In genomic region chr5:16727937-16728336, GRCh38 we compare ENCODE assay signal across 10 cellular contexts.
A peak's percentile ranks its signal among the peaks of the same experiment; 100 is the strongest.
DNase-seq lines count a peak whose midpoint lies in the region; ATAC-seq, FAIRE-seq and TF ChIP-seq lines count a peak whose summit lies in the region.
"Had no signal": no experiment of that assay in that cellular context is flagged by ENCODE, and none has a peak within 500 bp of the region (broad histone marks: within the 10 kb centered on the region; RNA-seq: fewer than 3 reads in every experiment).

No MANE protein-coding gene starts in this region.

- no peak overlapping the region for H3K18ac ChIP-seq in mesenchymal stem cell (ENCODE audit: low read depth in 1 of 2, low read length in 2 of 2)

- peaks cover 8% of the 10 kb centered on the region for H3K4me1 Mint-ChIP-seq in activated CD4-positive, alpha-beta T cell treated with anti-CD3 and anti-CD28 coated beads, Interleukin-2, amount 10 ng/mL, durations not matched to agents 24 days and 14 days

- TF ChIP-seq EP300 in GM12878 (IDR thresholded peaks at IDR 0.05; ENCODE audit: borderline replicate concordance in 1 of 2, control insufficient read depth in 1 of 2, low read depth in 2 of 2, low read length in 2 of 2): no peak

- RAD21 ChIA-PET in GM12878 (lab: Charles Lee; ENCODE audit: unreplicated experiment): no interaction called here

- no peak overlapping the region for H3K9ac ChIP-seq in BLaER1
- H3K9ac ChIP-seq in GM12878 (ENCODE audit: control insufficient read depth, insufficient read depth, low read length): no peak overlapping the region
- no peak overlapping the region for H3K9ac ChIP-seq in mesenchymal stem cell (ENCODE audit: low read length)

- POLR2A ChIA-PET in GM12878 (lab: Charles Lee): interaction anchor here (0.5 kb wide), 1 partner anchor 78 kb away, joined by 3 read pairs; no protein-coding TSS in a partner anchor

- H3K4me2 ChIP-seq in BLaER1 (peak overlapping the region; percentile 75), GM12878 (ENCODE audit: control insufficient read depth, insufficient read depth) (no peak overlapping the region), mesenchymal stem cell (ENCODE audit: low read length, poor library complexity, severe bottlenecking) (no peak overlapping the region)

- H2AFZ ChIP-seq in GM12878 (ENCODE audit: control insufficient read depth, low read depth, low read length): no peak overlapping the region
- no peak overlapping the region for H2AFZ ChIP-seq in mesenchymal stem cell (ENCODE audit: low read depth, low read length)

- no peak for TF ChIP-seq CTCF in GM12878 (IDR thresholded peaks at IDR 0.05 in 2 of 3, conservative IDR thresholded peaks at IDR 0.05 in 1 of 3; ENCODE audit: control insufficient read depth in 2 of 3, extremely low read depth in 1 of 3, insufficient read depth in 1 of 3, low read depth in 3 of 3, low read length in 3 of 3)

- no peaks in the 10 kb centered on the region for H3K79me2 ChIP-seq in GM12878 (ENCODE audit: control insufficient read depth, insufficient read depth, low read length)

- no peaks in the 10 kb centered on the region for H4K20me1 ChIP-seq in BLaER1
- no peaks in the 10 kb centered on the region for H4K20me1 ChIP-seq in GM12878 (ENCODE audit: control insufficient read depth, insufficient read depth)

- peak overlapping the region in 1 of 2 experiments; percentile 18 for H2BK12ac ChIP-seq in mesenchymal stem cell (ENCODE audit: low read length in 2 of 2)

- peak overlapping the region; percentile 18; the same call in 1 of the 2 replicates for H3K27ac ChIP-seq in BLaER1
- no peak overlapping the region for H3K27ac ChIP-seq in GM12878 (ENCODE audit: control insufficient read depth, insufficient read depth)
- H3K27ac ChIP-seq in mesenchymal stem cell (ENCODE audit: low read length, poor library complexity, severe bottlenecking): no peak overlapping the region

- H2BK15ac ChIP-seq in mesenchymal stem cell (ENCODE audit: low read depth, poor library complexity, severe bottlenecking): no peak overlapping the region

- no peak overlapping the region for H2BK120ac ChIP-seq in mesenchymal stem cell (ENCODE audit: low read depth, low read length)

- SMC1A ChIA-PET in GM12878 (lab: Charles Lee; ENCODE audit: uncharacterized antibody, unreplicated experiment): no interaction called here

- H3K27ac Mint-ChIP-seq in activated CD4-positive, alpha-beta T cell treated with anti-CD3 and anti-CD28 coated beads, Interleukin-2, amount 10 ng/mL, durations not matched to agents 24 days and 14 days: no peak overlapping the region

- H4K8ac ChIP-seq in mesenchymal stem cell (ENCODE audit: low read length): no peak overlapping the region

- CTCF ChIA-PET in GM12878 (lab: Yijun Ruan, JAX): no interaction called here

- H3K4ac ChIP-seq in mesenchymal stem cell (ENCODE audit: low read depth in 1 of 2, low read length in 2 of 2): no peak overlapping the region

- BruUV-seq in GM12878 (replicated peaks; lab: Mats Ljungman, UMichigan): no TSS peak

- DNase-seq in MV-4-11 (lab: John Stamatoyannopoulos, UW) (peak; percentile 67), GM12878 (ENCODE audit: low read depth, low spot score) (no peak), mesenchymal stem cell (no peak), NCI-H2196 (lab: John Stamatoyannopoulos, UW; ENCODE audit: unreplicated experiment) (no peak)
- no peak for DNase-seq in activated CD4-positive, alpha-beta T cell treated with anti-CD3 and anti-CD28 coated beads for 1 hour
- no peak for DNase-seq in activated CD4-positive, alpha-beta T cell treated with anti-CD3 and anti-CD28 coated beads, Interleukin-2, amount 10 ng/mL, durations not matched to agents 24 days and 14 days
- DNase-seq: activated gamma-delta T cell had no signal

- H3K4me1 ChIP-seq in BLaER1 (peaks cover 32% of the 10 kb centered on the region), GM12878 (ENCODE audit: control insufficient read depth, insufficient read depth, low read length) (no peaks in the 10 kb centered on the region), mesenchymal stem cell (ENCODE audit: control insufficient read depth, insufficient read depth, low read depth, low read length) (no peaks in the 10 kb centered on the region)

- H3K36me3 Mint-ChIP-seq in activated CD4-positive, alpha-beta T cell treated with anti-CD3 and anti-CD28 coated beads, Interleukin-2, amount 10 ng/mL, durations not matched to agents 24 days and 14 days (ENCODE audit: low read depth): no peaks in the 10 kb centered on the region

- H3K14ac ChIP-seq in mesenchymal stem cell (ENCODE audit: low read length in 2 of 2): no peak overlapping the region

- H3K36me3 ChIP-seq in BLaER1 (no peaks in the 10 kb centered on the region), GM12878 (ENCODE audit: control insufficient read depth in 2 of 2, insufficient read depth in 2 of 2, low read length in 1 of 2) (no peaks in the 10 kb centered on the region), mesenchymal stem cell (ENCODE audit: control insufficient read depth in 1 of 2, insufficient read depth in 2 of 2, low read depth in 1 of 2, low read length in 2 of 2) (peaks cover 0 to 5% of the 10 kb centered on the region in 2 experiments)

- H3K27me3 ChIP-seq in BLaER1: no peaks in the 10 kb centered on the region
- H3K27me3 ChIP-seq in GM12878 (replicated peaks in 1 of 2; ENCODE audit: control insufficient read depth in 2 of 2, insufficient read depth in 2 of 2, low read length in 1 of 2): no peaks in the 10 kb centered on the region
- no peaks in the 10 kb centered on the region for H3K27me3 ChIP-seq in mesenchymal stem cell (ENCODE audit: control insufficient read depth in 1 of 2, insufficient read depth in 1 of 2, low read length in 2 of 2)

- 8% methylated on average over 9 of the region's 9 CpGs for WGBS in GM12878 (ENCODE audit: insufficient coverage, insufficient replicate concordance, low lambda C conversion rate, missing lambda C conversion rate)
- WGBS in mesenchymal stem cell: 85% methylated on average over 9 of the region's 9 CpGs

- H3K4me3 Mint-ChIP-seq in activated CD4-positive, alpha-beta T cell treated with anti-CD3 and anti-CD28 coated beads, Interleukin-2, amount 10 ng/mL, durations not matched to agents 24 days and 14 days: no peak overlapping the region

- H3K9me3 ChIP-seq in BLaER1: peaks cover 20% of the 10 kb centered on the region
- no peaks in the 10 kb centered on the region; the same call in 2 of the 3 replicates for H3K9me3 ChIP-seq in GM12878 (replicated peaks; ENCODE audit: control insufficient read depth, insufficient read depth, low read length)
- no peaks in the 10 kb centered on the region for H3K9me3 ChIP-seq in mesenchymal stem cell (ENCODE audit: control insufficient read depth, low read length)

- intact Hi-C loops in GM12878 (cut with micrococcal nuclease; ENCODE audit: unreplicated experiment): no loop called here
- intact Hi-C loops in activated CD4-positive, alpha-beta T cell treated with anti-CD3 and anti-CD28 coated beads, Interleukin-2, amount 10 ng/mL, durations not matched to agents 24 days and 14 days (cut with micrococcal nuclease): no loop called here

- in situ Hi-C loops in GM12878 (cut with MboI): no loop called here

- FAIRE-seq in GM12878 (lab: Jason Lieb, UNC): no peak

- H2AK5ac ChIP-seq in mesenchymal stem cell (ENCODE audit: low read length, severe bottlenecking): no peak overlapping the region

- TF ChIP-seq POLR2A in GM12878 (IDR thresholded peaks at IDR 0.05; ENCODE audit: low read depth, low read length): no peak

- no peak for TF ChIP-seq RAD21 in GM12878 (IDR thresholded peaks at IDR 0.05; ENCODE audit: insufficient read depth, low read depth, low read length)

- H4K91ac ChIP-seq in mesenchymal stem cell (ENCODE audit: low read length): peak overlapping the region; percentile 76

- H3K4me3 ChIP-seq in BLaER1 (no peak overlapping the region), GM12878 (no peak overlapping the region), mesenchymal stem cell (ENCODE audit: insufficient read depth in 1 of 2, low read depth in 1 of 2, low read length in 2 of 2) (no peak overlapping the region)
- H3K4me3 ChIP-seq: skin epidermis had no signal

- no peaks in the 10 kb centered on the region for H3K27me3 Mint-ChIP-seq in activated CD4-positive, alpha-beta T cell treated with anti-CD3 and anti-CD28 coated beads, Interleukin-2, amount 10 ng/mL, durations not matched to agents 24 days and 14 days

- no peaks in the 10 kb centered on the region for H3K9me3 Mint-ChIP-seq in activated CD4-positive, alpha-beta T cell treated with anti-CD3 and anti-CD28 coated beads, Interleukin-2, amount 10 ng/mL, durations not matched to agents 24 days and 14 days

- no peak overlapping the region for H2BK5ac ChIP-seq in mesenchymal stem cell (ENCODE audit: low read depth, low read length, poor library complexity, severe bottlenecking)

- H3K79me1 ChIP-seq in mesenchymal stem cell (replicated peaks; ENCODE audit: low read length, poor library complexity, severe bottlenecking): peaks cover 15% of the 10 kb centered on the region

- peak; percentile 44 for ATAC-seq in GM12878
- no peak for ATAC-seq in HG03135 (IDR thresholded peaks at IDR 0.05; ENCODE audit: unreplicated experiment)

- no peak overlapping the region for H3K23ac ChIP-seq in mesenchymal stem cell (ENCODE audit: low read length in 2 of 2)

TF ChIP-seq in GM12878, 131 proteins besides CTCF, POLR2A, EP300 and RAD21:
- TF ChIP-seq ATF7 (IDR thresholded peaks at IDR 0.05; ENCODE audit: low read depth): no peak
- TF ChIP-seq HDAC2 (IDR thresholded peaks at IDR 0.05): no peak
